9 cellular contexts compared by ENCODE assay signal in genomic region chr6:123415844-123416468, GRCh38.
DNase-seq lines count a peak whose midpoint lies in the region; ATAC-seq and TF ChIP-seq lines count a peak whose summit lies in the region.
"Had no signal": no experiment of that assay in that cellular context is flagged by ENCODE, and none has a peak within 500 bp of the region (broad histone marks: within the 10 kb centered on the region; RNA-seq: fewer than 3 reads in every experiment).

No MANE protein-coding gene starts in this region.

- no peaks in the 10 kb centered on the region for H3F3A ChIP-seq in DOHH2 (ENCODE audit: control insufficient read depth, insufficient read depth)

- H3K79me2 ChIP-seq in DOHH2 (ENCODE audit: control insufficient read depth, low read length) = no peaks in the 10 kb centered on the region

- TF ChIP-seq CTCF in DOHH2 (IDR thresholded peaks at IDR 0.05; ENCODE audit: low read depth, low read length, poor library complexity, severe bottlenecking) (peak; percentile 72), glutamatergic neuron (IDR thresholded peaks at IDR 0.05; ENCODE audit: partially characterized antibody, unreplicated experiment) (peak; percentile 78)
- TF ChIP-seq CTCF in activated CD8-positive, alpha-beta T cell treated with anti-CD3 and anti-CD28 coated beads for 36 hours (IDR thresholded peaks at IDR 0.05) = peak; percentile 66

- H3K27me3 Mint-ChIP-seq in activated CD8-positive, alpha-beta T cell treated with anti-CD3 and anti-CD28 coated beads for 36 hours = no peaks in the 10 kb centered on the region
- H3K27me3 Mint-ChIP-seq in glutamatergic neuron (ENCODE audit: unreplicated experiment) = peaks cover 2% of the 10 kb centered on the region

- no peaks in the 10 kb centered on the region for H3K27me3 ChIP-seq in DOHH2 (ENCODE audit: control insufficient read depth, low read length)

- H3K9me3 Mint-ChIP-seq in activated CD8-positive, alpha-beta T cell treated with anti-CD3 and anti-CD28 coated beads for 36 hours = no peaks in the 10 kb centered on the region
- no peaks in the 10 kb centered on the region for H3K9me3 Mint-ChIP-seq in glutamatergic neuron (ENCODE audit: unreplicated experiment)
- H3K9me3 Mint-ChIP-seq: activated naive CD4-positive, alpha-beta T cell treated with anti-CD3 and anti-CD28 coated beads, Interleukin-2, amount 50 U/mL, for 72 hours had no signal

- no peak overlapping the region for H3K4me3 Mint-ChIP-seq in activated CD8-positive, alpha-beta T cell treated with anti-CD3 and anti-CD28 coated beads for 36 hours
- no peak overlapping the region for H3K4me3 Mint-ChIP-seq in glutamatergic neuron (ENCODE audit: unreplicated experiment)

- H3K9me3 ChIP-seq in DOHH2 (ENCODE audit: control insufficient read depth, insufficient read depth, low read length) = no peaks in the 10 kb centered on the region

- no peak overlapping the region for H3K4me2 ChIP-seq in DOHH2 (ENCODE audit: low read length)

- no peaks in the 10 kb centered on the region for H3K36me3 Mint-ChIP-seq in activated CD8-positive, alpha-beta T cell treated with anti-CD3 and anti-CD28 coated beads for 36 hours (ENCODE audit: low read depth)
- H3K36me3 Mint-ChIP-seq in glutamatergic neuron (ENCODE audit: unreplicated experiment) = no peaks in the 10 kb centered on the region
- H3K36me3 Mint-ChIP-seq: activated naive CD4-positive, alpha-beta T cell treated with anti-CD3 and anti-CD28 coated beads, Interleukin-2, amount 50 U/mL, for 72 hours had no signal

- intact Hi-C loops in activated CD8-positive, alpha-beta T cell treated with anti-CD3 and anti-CD28 coated beads for 36 hours (cut with micrococcal nuclease) = loop anchor here (5.0 kb wide), 1 partner anchor 301 kb away; no protein-coding TSS in a partner anchor

- peak; percentile 92 for ATAC-seq in GM19455 (IDR thresholded peaks at IDR 0.05; ENCODE audit: unreplicated experiment)
- ATAC-seq in HG03439 (IDR thresholded peaks at IDR 0.05; ENCODE audit: unreplicated experiment) = peak; percentile 89
- no peak for ATAC-seq in activated CD8-positive, alpha-beta T cell treated with anti-CD3 and anti-CD28 coated beads for 36 hours
- ATAC-seq: activated naive CD4-positive, alpha-beta T cell treated with anti-CD3 and anti-CD28 coated beads, Interleukin-2, amount 50 U/mL, for 72 hours had no signal

- no peak overlapping the region for H3K27ac ChIP-seq in DOHH2 (ENCODE audit: low read depth, low read length)

- no peaks in the 10 kb centered on the region for H3K36me3 ChIP-seq in DOHH2 (ENCODE audit: control insufficient read depth, low read length)

- DNase-seq in NCI-H345 treated with DMSO at 0.1 percent for 48 hours (lab: John Stamatoyannopoulos, UW; ENCODE audit: unreplicated experiment) (peak; percentile 75), glutamatergic neuron (peak; percentile 61), pulmonary artery endothelial cell (ENCODE audit: low read depth, low spot score) (peak; percentile 8)
- peak; percentile 68 for DNase-seq in activated CD8-positive, alpha-beta T cell treated with anti-CD3 and anti-CD28 coated beads for 36 hours
- DNase-seq in activated effector memory CD4-positive, alpha-beta T cell treated with Interleukin-2 at 50 U/mL for 16 hours = no peak

- H4K20me1 ChIP-seq in DOHH2 (ENCODE audit: control insufficient read depth, insufficient read depth, low read depth, low read length) = no peaks in the 10 kb centered on the region

- no peaks in the 10 kb centered on the region for H3K9me2 ChIP-seq in DOHH2 (replicated peaks; ENCODE audit: control insufficient read depth, low read length)

- no peaks in the 10 kb centered on the region for H3K4me1 ChIP-seq in DOHH2 (ENCODE audit: control insufficient read depth, low read length)

- H3K27ac Mint-ChIP-seq in activated CD8-positive, alpha-beta T cell treated with anti-CD3 and anti-CD28 coated beads for 36 hours = no peak overlapping the region
- no peak overlapping the region for H3K27ac Mint-ChIP-seq in glutamatergic neuron (ENCODE audit: unreplicated experiment)
- H3K27ac Mint-ChIP-seq: activated naive CD4-positive, alpha-beta T cell treated with anti-CD3 and anti-CD28 coated beads, Interleukin-2, amount 50 U/mL, for 72 hours had no signal

- POLR2A ChIA-PET in activated CD8-positive, alpha-beta T cell treated with anti-CD3 and anti-CD28 coated beads for 36 hours (lab: Charles Lee) = no interaction called here

- no peak overlapping the region for H3K4me3 ChIP-seq in DOHH2 (ENCODE audit: low read length)

- H3K4me1 Mint-ChIP-seq in activated CD8-positive, alpha-beta T cell treated with anti-CD3 and anti-CD28 coated beads for 36 hours (ENCODE audit: low read depth) = no peaks in the 10 kb centered on the region
- peaks cover 10% of the 10 kb centered on the region for H3K4me1 Mint-ChIP-seq in glutamatergic neuron (ENCODE audit: low read depth, unreplicated experiment)

- CTCF ChIA-PET in activated CD8-positive, alpha-beta T cell treated with anti-CD3 and anti-CD28 coated beads for 36 hours (lab: Charles Lee) = interaction anchor here (1.0 kb wide), 2 partner anchors 27 to 326 kb away, joined by 3 read pairs; no protein-coding TSS in a partner anchor
